In the genomic region with DNA sequence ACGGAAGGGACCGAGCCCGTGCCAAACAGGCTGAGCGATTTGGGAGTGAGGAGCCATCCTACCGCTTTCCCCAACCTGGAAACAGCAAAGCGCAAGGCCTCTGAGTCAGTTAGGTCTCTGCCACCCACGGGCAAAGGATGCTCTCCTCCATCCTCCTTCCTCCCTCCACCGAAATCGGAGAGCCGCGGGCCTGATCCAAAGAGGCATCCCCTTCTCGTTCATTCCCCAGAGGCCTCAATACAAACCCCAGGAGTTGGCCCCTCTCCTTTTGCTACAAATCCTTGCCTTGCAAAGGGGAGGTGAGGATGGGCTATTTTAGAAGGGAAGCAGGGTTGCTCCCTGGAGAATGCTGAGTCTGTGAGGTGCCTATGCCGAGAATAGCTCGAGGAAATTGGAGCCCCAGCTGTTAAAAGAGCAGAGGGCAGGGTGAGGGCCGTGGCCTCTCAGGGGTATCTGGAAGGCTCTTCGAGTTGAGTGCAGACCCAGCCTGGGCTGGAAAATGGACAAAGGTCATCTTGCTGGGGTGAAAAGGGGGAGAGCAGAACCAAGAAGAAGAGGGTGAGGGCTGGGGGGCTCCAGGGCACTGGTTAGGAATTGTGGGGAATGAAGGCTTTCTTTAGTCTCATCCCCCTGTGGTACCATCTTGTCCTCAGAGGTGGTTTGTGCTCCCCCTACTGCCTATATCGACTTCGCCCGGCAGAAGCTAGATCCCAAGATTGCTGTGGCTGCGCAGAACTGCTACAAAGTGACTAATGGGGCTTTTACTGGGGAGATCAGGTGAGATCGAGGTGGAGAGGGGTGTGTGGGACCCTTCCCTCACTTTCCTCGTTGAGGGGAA, we compare ENCODE assay signal across 8 cellular contexts.
DNase-seq lines count a peak whose midpoint lies in the region; ATAC-seq and TF ChIP-seq lines count a peak whose summit lies in the region.

No MANE protein-coding gene starts in this region.

- peak; percentile 0 for ATAC-seq in stimulated activated effector memory CD8-positive, alpha-beta T cell treated with anti-CD3 and anti-CD28 coated beads, Interleukin-12 subunit alpha, Interleukin-12 subunit beta, amount 100 ng/mL, for 72 hours
- no peak for ATAC-seq in HG03442 (IDR thresholded peaks at IDR 0.05; ENCODE audit: unreplicated experiment)
- ATAC-seq in HG02610 (IDR thresholded peaks at IDR 0.05; ENCODE audit: unreplicated experiment): no peak

- H3K4me1 ChIP-seq in BLaER1 treated with 17β-estradiol and CSF1 and Interleukin-3, amounts not matched to agents 10 nM and 100 nM: peaks cover 50 to 62% (median 54%) of the 10 kb centered on the region in 10 experiments
- H3K4me1 ChIP-seq in iPS-15b (ENCODE audit: control insufficient read depth, insufficient read depth, low read length): peaks cover 13% of the 10 kb centered on the region

- peak overlapping the region; percentile 82 to 100 (median 99) for H3K4me3 ChIP-seq in BLaER1 treated with 17β-estradiol and CSF1 and Interleukin-3, amounts not matched to agents 10 nM and 100 nM
- H3K4me3 ChIP-seq in HL-60 (replicated peaks; ENCODE audit: insufficient read depth, low read length) (peak overlapping the region; percentile 93), iPS-15b (ENCODE audit: low read depth, low read length) (peak overlapping the region; percentile 95)

- H3K9ac ChIP-seq in BLaER1 treated with 17β-estradiol and CSF1 and Interleukin-3, amounts not matched to agents 10 nM and 100 nM: peak overlapping the region; percentile 90 to 100 (median 99)
- peak overlapping the region; percentile 89 for H3K9ac ChIP-seq in iPS-15b (ENCODE audit: low read depth, low read length)

- peaks cover 3% of the 10 kb centered on the region for H3K36me3 Mint-ChIP-seq in activated naive CD8-positive, alpha-beta T cell
- peaks cover 100% of the 10 kb centered on the region for H3K36me3 Mint-ChIP-seq in stimulated activated effector memory CD8-positive, alpha-beta T cell treated with anti-CD3 and anti-CD28 coated beads, Interleukin-12 subunit alpha, Interleukin-12 subunit beta, amount 100 ng/mL, for 72 hours

- H3K27me3 Mint-ChIP-seq in activated naive CD8-positive, alpha-beta T cell: no peaks in the 10 kb centered on the region

- DNase-seq in HL-60 (ENCODE audit: low read depth in 1 of 2, low spot score in 1 of 2) (no peak), NCI-H2196 treated with DMSO at 0.1 percent for 48 hours (lab: John Stamatoyannopoulos, UW; ENCODE audit: unreplicated experiment) (no peak)
- DNase-seq in stimulated activated effector memory CD8-positive, alpha-beta T cell treated with anti-CD3 and anti-CD28 coated beads, Interleukin-12 subunit alpha, Interleukin-12 subunit beta, amount 100 ng/mL, for 72 hours (ENCODE audit: low spot score in 2 of 2): no peak

- no peaks in the 10 kb centered on the region for H3K27me3 ChIP-seq in BLaER1 treated with 17β-estradiol and CSF1 and Interleukin-3, amounts not matched to agents 10 nM and 100 nM
- no peaks in the 10 kb centered on the region for H3K27me3 ChIP-seq in HL-60 (ENCODE audit: insufficient read depth, poor library complexity, severe bottlenecking)
- H3K27me3 ChIP-seq in iPS-15b (ENCODE audit: control insufficient read depth, insufficient read depth, low read length): no peaks in the 10 kb centered on the region

- H3K4me1 Mint-ChIP-seq in activated naive CD8-positive, alpha-beta T cell (ENCODE audit: low read depth): peaks cover 52% of the 10 kb centered on the region
- peaks cover 56% of the 10 kb centered on the region for H3K4me1 Mint-ChIP-seq in stimulated activated effector memory CD8-positive, alpha-beta T cell treated with anti-CD3 and anti-CD28 coated beads, Interleukin-12 subunit alpha, Interleukin-12 subunit beta, amount 100 ng/mL, for 72 hours

- H3K27ac ChIP-seq in BLaER1 treated with 17β-estradiol and CSF1 and Interleukin-3, amounts not matched to agents 10 nM and 100 nM: peak overlapping the region; percentile 91 to 100 (median 97)
- peak overlapping the region; percentile 92 for H3K27ac ChIP-seq in HL-60 (replicated peaks)

- peak overlapping the region; percentile 84 for H3K27ac Mint-ChIP-seq in activated naive CD8-positive, alpha-beta T cell
- H3K27ac Mint-ChIP-seq in stimulated activated effector memory CD8-positive, alpha-beta T cell treated with anti-CD3 and anti-CD28 coated beads, Interleukin-12 subunit alpha, Interleukin-12 subunit beta, amount 100 ng/mL, for 72 hours: peak overlapping the region; percentile 98

- peaks cover 43 to 68% (median 56%) of the 10 kb centered on the region in 11 experiments for H4K20me1 ChIP-seq in BLaER1 treated with 17β-estradiol and CSF1 and Interleukin-3, amounts not matched to agents 10 nM and 100 nM

- H3K4me2 ChIP-seq in BLaER1 treated with 17β-estradiol and CSF1 and Interleukin-3, amounts not matched to agents 10 nM and 100 nM: peak overlapping the region; percentile 94 to 100 (median 99)

- no peaks in the 10 kb centered on the region for H3K9me3 Mint-ChIP-seq in activated naive CD8-positive, alpha-beta T cell (ENCODE audit: low read depth)
- no peaks in the 10 kb centered on the region for H3K9me3 Mint-ChIP-seq in stimulated activated effector memory CD8-positive, alpha-beta T cell treated with anti-CD3 and anti-CD28 coated beads, Interleukin-12 subunit alpha, Interleukin-12 subunit beta, amount 100 ng/mL, for 72 hours

- peaks cover 51 to 71% (median 60%) of the 10 kb centered on the region in 11 experiments for H3K36me3 ChIP-seq in BLaER1 treated with 17β-estradiol and CSF1 and Interleukin-3, amounts not matched to agents 10 nM and 100 nM
- peaks cover 51% of the 10 kb centered on the region for H3K36me3 ChIP-seq in iPS-15b (ENCODE audit: control insufficient read depth, insufficient read depth, low read length)

- peak overlapping the region; percentile 93 for H3K4me3 Mint-ChIP-seq in activated naive CD8-positive, alpha-beta T cell
- peak overlapping the region; percentile 91 for H3K4me3 Mint-ChIP-seq in stimulated activated effector memory CD8-positive, alpha-beta T cell treated with anti-CD3 and anti-CD28 coated beads, Interleukin-12 subunit alpha, Interleukin-12 subunit beta, amount 100 ng/mL, for 72 hours

- no peaks in the 10 kb centered on the region for H3K9me3 ChIP-seq in BLaER1 treated with 17β-estradiol and CSF1 and Interleukin-3, amounts not matched to agents 10 nM and 100 nM (replicated peaks in 1 of 11)
- no peaks in the 10 kb centered on the region for H3K9me3 ChIP-seq in iPS-15b (ENCODE audit: control insufficient read depth, insufficient read depth, low read length)

- no peak for TF ChIP-seq CTCF in HL-60 (IDR thresholded peaks at IDR 0.05; ENCODE audit: insufficient read depth, low read length)
